ENCODE assay signal across 9 cellular contexts in genomic region chr1:151157067-151157531, GRCh38. TPM values are rescaled to one million over a fixed set of nuclear protein-coding genes. Genes with fewer than 3 reads are reported as not detected.
A peak's percentile ranks its signal among the peaks of the same experiment; 100 is the strongest.
DNase-seq lines count a peak whose midpoint lies in the region; ATAC-seq and TF ChIP-seq lines count a peak whose summit lies in the region.
"Had no signal": no experiment of that assay in that cellular context is flagged by ENCODE, and none has a peak within 500 bp of the region (broad histone marks: within the 10 kb centered on the region; RNA-seq: fewer than 3 reads in every experiment).

No MANE protein-coding gene starts in this region.

- WGBS in mesendoderm (ENCODE audit: extremely low coverage, insufficient coverage, low lambda C conversion rate), result no CpG with 5 or more reads among the region's 6 CpGs

- no peaks in the 10 kb centered on the region for H3K9me3 ChIP-seq in BLaER1 treated with 17β-estradiol and CSF1 and Interleukin-3, amounts not matched to agents 10 nM and 100 nM (replicated peaks in 1 of 11)
- no peaks in the 10 kb centered on the region for H3K9me3 ChIP-seq in mononuclear cell (ENCODE audit: low read depth, low read length)

- H3K9ac ChIP-seq in BLaER1 treated with 17β-estradiol and CSF1 and Interleukin-3, amounts not matched to agents 10 nM and 100 nM, result peak overlapping the region; percentile 77 to 94 (median 87)
- no peak overlapping the region for H3K9ac ChIP-seq in mesendoderm (ENCODE audit: low read length)

- in situ Hi-C loops in GM13976 (cut with MboI; ENCODE audit: low sequenced_read_pairs, unreplicated experiment), result loop anchor here (10.0 kb wide), 1 partner anchor 62 kb away; no protein-coding TSS in a partner anchor

- H3K79me2 ChIP-seq in mesendoderm (ENCODE audit: control insufficient read depth, insufficient read depth, low read length), result no peaks in the 10 kb centered on the region

- H3K4me2 ChIP-seq in BLaER1 treated with 17β-estradiol and CSF1 and Interleukin-3, amounts not matched to agents 10 nM and 100 nM, result peak overlapping the region; percentile 82 to 99 (median 97)
- H3K4me2 ChIP-seq in mesendoderm (ENCODE audit: low read length), result no peak overlapping the region

- H3K4me1 Mint-ChIP-seq in activated T-helper 1 cell treated with anti-CD3 and anti-CD28 coated beads, Interleukin-12 subunit alpha, Interleukin-12 subunit beta, Interleukin-2, Interleukin-4 antibody, amounts not matched to agents 30 ng/mL and 10 ng/mL and 1 ng/mL, durations not matched to agents 14 hours and 24 hours and 36 hours (ENCODE audit: low read depth), result peaks cover 48% of the 10 kb centered on the region

- H3K27ac ChIP-seq in BLaER1 treated with 17β-estradiol and CSF1 and Interleukin-3, amounts not matched to agents 10 nM and 100 nM, result peak overlapping the region; percentile 70 to 99 (median 94)
- no peak overlapping the region for H3K27ac ChIP-seq in mesendoderm (ENCODE audit: low read depth, low read length)

- H3K9me3 Mint-ChIP-seq in activated T-helper 1 cell treated with anti-CD3 and anti-CD28 coated beads, Interleukin-12 subunit alpha, Interleukin-12 subunit beta, Interleukin-2, Interleukin-4 antibody, amounts not matched to agents 30 ng/mL and 10 ng/mL and 1 ng/mL, durations not matched to agents 14 hours and 24 hours and 36 hours, result no peaks in the 10 kb centered on the region

- H3K27ac Mint-ChIP-seq in activated T-helper 1 cell treated with anti-CD3 and anti-CD28 coated beads, Interleukin-12 subunit alpha, Interleukin-12 subunit beta, Interleukin-2, Interleukin-4 antibody, amounts not matched to agents 30 ng/mL and 10 ng/mL and 1 ng/mL, durations not matched to agents 14 hours and 24 hours and 36 hours, result peak overlapping the region; percentile 99

- DNase-seq in NOMO-1 treated with DMSO at 0.1 percent for 48 hours (lab: John Stamatoyannopoulos, UW; ENCODE audit: unreplicated experiment) (peak; percentile 78), GM13976 (ENCODE audit: low spot score) (no peak), DMS114 treated with DMSO at 0.1 percent for 48 hours (lab: John Stamatoyannopoulos, UW; ENCODE audit: unreplicated experiment) (no peak), mesendoderm (no peak)
- peak; percentile 70 for DNase-seq in activated T-helper 1 cell treated with anti-CD3 and anti-CD28 coated beads, Interleukin-12 subunit alpha, Interleukin-12 subunit beta, Interleukin-2, Interleukin-4 antibody, amounts not matched to agents 30 ng/mL and 10 ng/mL and 1 ng/mL, durations not matched to agents 14 hours and 24 hours and 36 hours (ENCODE audit: low spot score)

- H2BK5ac ChIP-seq in mesendoderm (ENCODE audit: low read length), result no peak overlapping the region

- no peak overlapping the region for H2BK120ac ChIP-seq in mesendoderm (ENCODE audit: low read depth, low read length)

- no peak for TF ChIP-seq CTCF in GM13976 (IDR thresholded peaks at IDR 0.05; ENCODE audit: borderline replicate concordance, control extremely low read depth, extremely low read depth, insufficient read depth, missing control alignments)

- no peak overlapping the region for H3K56ac ChIP-seq in mesendoderm (ENCODE audit: low read length)

- no peak overlapping the region for H2AK5ac ChIP-seq in mesendoderm (ENCODE audit: low read length)

- H3K4ac ChIP-seq in mesendoderm (ENCODE audit: low read depth, low read length), result no peak overlapping the region

- H3K23ac ChIP-seq in mesendoderm (ENCODE audit: low read length), result no peak overlapping the region

- peaks cover 33% of the 10 kb centered on the region for H3K36me3 Mint-ChIP-seq in activated T-helper 1 cell treated with anti-CD3 and anti-CD28 coated beads, Interleukin-12 subunit alpha, Interleukin-12 subunit beta, Interleukin-2, Interleukin-4 antibody, amounts not matched to agents 30 ng/mL and 10 ng/mL and 1 ng/mL, durations not matched to agents 14 hours and 24 hours and 36 hours (ENCODE audit: low read depth)

- peak overlapping the region; percentile 56 to 85 (median 74) for H3K4me3 ChIP-seq in BLaER1 treated with 17β-estradiol and CSF1 and Interleukin-3, amounts not matched to agents 10 nM and 100 nM
- peak overlapping the region; percentile 81 for H3K4me3 ChIP-seq in mononuclear cell (ENCODE audit: low read length)
- no peak overlapping the region for H3K4me3 ChIP-seq in mesendoderm (ENCODE audit: low read length)

- no peak overlapping the region for H4K8ac ChIP-seq in mesendoderm (ENCODE audit: low read depth, low read length)

- H3K36me3 ChIP-seq in BLaER1 treated with 17β-estradiol and CSF1 and Interleukin-3, amounts not matched to agents 10 nM and 100 nM, result peaks cover 8 to 41% (median 27%) of the 10 kb centered on the region in 11 experiments; a peak in 21 of 22 replicates
- H3K36me3 ChIP-seq in mesendoderm (ENCODE audit: control insufficient read depth, insufficient read depth, low read length), result no peaks in the 10 kb centered on the region

- H3K4me1 ChIP-seq in BLaER1 treated with 17β-estradiol and CSF1 and Interleukin-3, amounts not matched to agents 10 nM and 100 nM, result peaks cover 55 to 73% (median 68%) of the 10 kb centered on the region in 10 experiments
- H3K4me1 ChIP-seq in mononuclear cell (ENCODE audit: insufficient read depth, low read length), result peaks cover 53% of the 10 kb centered on the region
- no peaks in the 10 kb centered on the region for H3K4me1 ChIP-seq in mesendoderm (ENCODE audit: control insufficient read depth, low read depth, low read length)

- intact Hi-C loops in activated T-helper 1 cell treated with anti-CD3 and anti-CD28 coated beads, Interleukin-12 subunit alpha, Interleukin-12 subunit beta, Interleukin-2, Interleukin-4 antibody, amounts not matched to agents 30 ng/mL and 10 ng/mL and 1 ng/mL, durations not matched to agents 14 hours and 24 hours and 36 hours (cut with micrococcal nuclease), result loop anchor here (1.0 to 5.0 kb wide), 7 partner anchors 8 to 595 kb away; partner anchors contain the start of genes ENSA, LYSMD1, PI4KB and PIP5K1A

- no peak overlapping the region for H4K5ac ChIP-seq in mesendoderm (ENCODE audit: low read length)

- no peaks in the 10 kb centered on the region for H3K79me1 ChIP-seq in mesendoderm (ENCODE audit: low read length)

- H3K27me3 ChIP-seq in BLaER1 treated with 17β-estradiol and CSF1 and Interleukin-3, amounts not matched to agents 10 nM and 100 nM, result no peaks in the 10 kb centered on the region
- H3K27me3 ChIP-seq in mononuclear cell (ENCODE audit: insufficient read depth, low read length), result no peaks in the 10 kb centered on the region
- no peaks in the 10 kb centered on the region for H3K27me3 ChIP-seq in mesendoderm (ENCODE audit: insufficient read depth, low read length, poor library complexity)

- H2BK15ac ChIP-seq in mesendoderm (replicated peaks; ENCODE audit: low read depth), result no peak overlapping the region

- H3K27me3 Mint-ChIP-seq in activated T-helper 1 cell treated with anti-CD3 and anti-CD28 coated beads, Interleukin-12 subunit alpha, Interleukin-12 subunit beta, Interleukin-2, Interleukin-4 antibody, amounts not matched to agents 30 ng/mL and 10 ng/mL and 1 ng/mL, durations not matched to agents 14 hours and 24 hours and 36 hours (ENCODE audit: insufficient read depth), result no peaks in the 10 kb centered on the region

- H4K20me1 ChIP-seq in BLaER1 treated with 17β-estradiol and CSF1 and Interleukin-3, amounts not matched to agents 10 nM and 100 nM, result peaks cover 0 to 28% (median 17%) of the 10 kb centered on the region in 11 experiments; a peak in 8 of 22 replicates

- no peak for ATAC-seq in GM21390 (IDR thresholded peaks at IDR 0.05; ENCODE audit: unreplicated experiment)

- H3K18ac ChIP-seq in mesendoderm (ENCODE audit: low read length), result no peak overlapping the region

- H3K4me3 Mint-ChIP-seq in activated T-helper 1 cell treated with anti-CD3 and anti-CD28 coated beads, Interleukin-12 subunit alpha, Interleukin-12 subunit beta, Interleukin-2, Interleukin-4 antibody, amounts not matched to agents 30 ng/mL and 10 ng/mL and 1 ng/mL, durations not matched to agents 14 hours and 24 hours and 36 hours, result peak overlapping the region; percentile 92

RNA-seq across cellular contexts. Expression of gene TNFAIP8L2, which starts 0.7 kb away (rescaled TPM):
- total RNA-seq in activated T-helper 1 cell treated with anti-CD3 and anti-CD28 coated beads, Interleukin-12 subunit alpha, Interleukin-12 subunit beta, Interleukin-2, Interleukin-4 antibody, amounts not matched to agents 30 ng/mL and 10 ng/mL and 1 ng/mL, durations not matched to agents 14 hours and 24 hours and 36 hours, result 38.0 and 38.5 TPM in 2 replicates
- 4.6 TPM for total RNA-seq in mononuclear cell
- 0.06 TPM for polyA plus RNA-seq in mesendoderm (2013, experiment 1 of 2)
- polyA plus RNA-seq in mesendoderm (2013, experiment 2 of 2), result 0.03 TPM
- total RNA-seq: M059J had no signal

RNA-seq across cellular contexts. Expression of gene LYSMD1, which starts 8.6 kb away (rescaled TPM):
- 4.0 and 5.0 TPM in 2 replicates for total RNA-seq in activated T-helper 1 cell treated with anti-CD3 and anti-CD28 coated beads, Interleukin-12 subunit alpha, Interleukin-12 subunit beta, Interleukin-2, Interleukin-4 antibody, amounts not matched to agents 30 ng/mL and 10 ng/mL and 1 ng/mL, durations not matched to agents 14 hours and 24 hours and 36 hours
- total RNA-seq in mononuclear cell, result 1.3 TPM
- 2.4 TPM for polyA plus RNA-seq in mesendoderm (2013, experiment 1 of 2)
- 2.6 TPM for polyA plus RNA-seq in mesendoderm (2013, experiment 2 of 2)

RNA-seq across cellular contexts. Expression of gene SCNM1, which starts 8.8 kb away (rescaled TPM):
- 111 and 117 TPM in 2 replicates for total RNA-seq in activated T-helper 1 cell treated with anti-CD3 and anti-CD28 coated beads, Interleukin-12 subunit alpha, Interleukin-12 subunit beta, Interleukin-2, Interleukin-4 antibody, amounts not matched to agents 30 ng/mL and 10 ng/mL and 1 ng/mL, durations not matched to agents 14 hours and 24 hours and 36 hours
- 41.6 TPM for total RNA-seq in mononuclear cell
- 48.9 TPM for polyA plus RNA-seq in mesendoderm (2013, experiment 1 of 2)
- 48.0 TPM for polyA plus RNA-seq in mesendoderm (2013, experiment 2 of 2)

RNA-seq across cellular contexts. Expression of gene SEMA6C, which starts 10.7 kb away (rescaled TPM):
- 3.6 and 4.3 TPM in 2 replicates for total RNA-seq in activated T-helper 1 cell treated with anti-CD3 and anti-CD28 coated beads, Interleukin-12 subunit alpha, Interleukin-12 subunit beta, Interleukin-2, Interleukin-4 antibody, amounts not matched to agents 30 ng/mL and 10 ng/mL and 1 ng/mL, durations not matched to agents 14 hours and 24 hours and 36 hours
- 0.52 TPM for total RNA-seq in mononuclear cell
- polyA plus RNA-seq in mesendoderm (2013, experiment 1 of 2), result 5.3 TPM
- polyA plus RNA-seq in mesendoderm (2013, experiment 2 of 2), result 5.7 TPM

RNA-seq across cellular contexts. Expression of gene TMOD4, which starts 18.7 kb away (rescaled TPM):
- 2.6 and 2.9 TPM in 2 replicates for total RNA-seq in activated T-helper 1 cell treated with anti-CD3 and anti-CD28 coated beads, Interleukin-12 subunit alpha, Interleukin-12 subunit beta, Interleukin-2, Interleukin-4 antibody, amounts not matched to agents 30 ng/mL and 10 ng/mL and 1 ng/mL, durations not matched to agents 14 hours and 24 hours and 36 hours
- not detected for total RNA-seq in mononuclear cell
- 0.35 TPM for polyA plus RNA-seq in mesendoderm (2013, experiment 1 of 2)
- polyA plus RNA-seq in mesendoderm (2013, experiment 2 of 2), result 0.29 TPM
- total RNA-seq: M059J had no signal

Comparison
In these comparisons a context has a peak if more than half of its experiments do, and no peak if none do; other contexts are left out.
1. DNase-seq: peak in NOMO-1 treated with DMSO at 0.1 percent for 48 hours (single experiment) and activated T-helper 1 cell treated with anti-CD3 and anti-CD28 coated beads, Interleukin-12 subunit alpha, Interleukin-12 subunit beta, Interleukin-2, Interleukin-4 antibody, amounts not matched to agents 30 ng/mL and 10 ng/mL and 1 ng/mL, durations not matched to agents 14 hours and 24 hours and 36 hours (single experiment); none in GM13976 (single experiment), DMS114 treated with DMSO at 0.1 percent for 48 hours (single experiment) and mesendoderm (single experiment).